13 cellular contexts compared by ENCODE assay signal in genomic region chr3:89145995-89146394, GRCh38. TPM values are rescaled to one million over a fixed set of nuclear protein-coding genes. Genes with fewer than 3 reads are reported as not detected.
DNase-seq lines count a peak whose midpoint lies in the region; ATAC-seq and TF ChIP-seq lines count a peak whose summit lies in the region.
"Had no signal": no experiment of that assay in that cellular context is flagged by ENCODE, and none has a peak within 500 bp of the region (broad histone marks: within the 10 kb centered on the region; RNA-seq: fewer than 3 reads in every experiment).

No MANE protein-coding gene starts in this region.

- no peak overlapping the region for H3K27ac ChIP-seq in heart right ventricle
- no peak overlapping the region for H3K27ac ChIP-seq in thoracic aorta
- no peak overlapping the region for H3K27ac ChIP-seq in caudate nucleus (ENCODE audit: low read depth, low read length)
- no peak overlapping the region for H3K27ac ChIP-seq in ascending aorta
- H3K27ac ChIP-seq: 22Rv1 had no signal

- ATAC-seq in heart right ventricle, result peak; percentile 61 to 100 (median 88)
- ATAC-seq in thoracic aorta (ENCODE audit: insufficient number of reproducible peaks, low FRiP score, low read depth), result no peak
- ATAC-seq in HG03432 (IDR thresholded peaks at IDR 0.05; ENCODE audit: unreplicated experiment), result no peak
- ATAC-seq: HCT116 had no signal

- no peaks in the 10 kb centered on the region for H3K36me3 ChIP-seq in heart right ventricle
- no peaks in the 10 kb centered on the region for H3K36me3 ChIP-seq in thoracic aorta
- no peaks in the 10 kb centered on the region for H3K36me3 ChIP-seq in ascending aorta

- TF ChIP-seq CTCF in heart right ventricle (IDR thresholded peaks at IDR 0.05) (no peak), thoracic aorta (IDR thresholded peaks at IDR 0.05) (no peak), ascending aorta (IDR thresholded peaks at IDR 0.05) (no peak)

- DNase-seq in DMS53 (lab: John Stamatoyannopoulos, UW), result peak; percentile 46
- no peak for DNase-seq in DMS53 treated with DMSO at 0.1 percent for 48 hours (lab: John Stamatoyannopoulos, UW; ENCODE audit: unreplicated experiment)
- peak; percentile 93 for DNase-seq in amniotic epithelial cell (ENCODE audit: low read depth)
- no peak for DNase-seq in heart right ventricle
- peak; percentile 6 for DNase-seq in thoracic aorta (ENCODE audit: low spot score)
- no peak for DNase-seq in caudate nucleus (lab: John Stamatoyannopoulos, UW)
- DNase-seq in ascending aorta (ENCODE audit: low spot score in 2 of 2), result no peak
- DNase-seq: NCI-H1105; stimulated activated naive CD4-positive, alpha-beta T cell; T-helper 9 cell had no signal

- H3K4me3 ChIP-seq in heart right ventricle, result no peak overlapping the region
- no peak overlapping the region for H3K4me3 ChIP-seq in thoracic aorta
- H3K4me3 ChIP-seq in ascending aorta, result no peak overlapping the region

- H3K27me3 ChIP-seq in heart right ventricle, result no peaks in the 10 kb centered on the region
- no peaks in the 10 kb centered on the region for H3K27me3 ChIP-seq in thoracic aorta (replicated peaks; ENCODE audit: insufficient read depth)
- H3K27me3 ChIP-seq in ascending aorta, result no peaks in the 10 kb centered on the region

- no peaks in the 10 kb centered on the region for H3K4me1 ChIP-seq in heart right ventricle
- no peaks in the 10 kb centered on the region for H3K4me1 ChIP-seq in thoracic aorta (ENCODE audit: control insufficient read depth in 1 of 2, low read depth in 2 of 2)
- no peaks in the 10 kb centered on the region for H3K4me1 ChIP-seq in ascending aorta

- no peaks in the 10 kb centered on the region for H3K9me3 ChIP-seq in heart right ventricle
- H3K9me3 ChIP-seq in thoracic aorta, result no peaks in the 10 kb centered on the region
- H3K9me3 ChIP-seq in ascending aorta, result no peaks in the 10 kb centered on the region

- intact Hi-C loops in heart right ventricle (cut with DNase I) (no loop called here), ascending aorta (cut with DNase I) (no loop called here)

RNA-seq across cellular contexts. Expression of gene EPHA3, which starts 38.6 kb away (rescaled TPM):
- total RNA-seq in heart right ventricle (1 to 10 TPM; 2.9 to 7.5 (median 5.1) TPM), thoracic aorta (10 to 100 TPM in 1 of 2 donors, 1 to 10 TPM in 1; 3.5 to 10.2 TPM), ascending aorta (3.3 TPM)
- polyA plus RNA-seq in heart right ventricle, result 1 to 10 TPM; 1.3 to 2.1 TPM

Comparison
In these comparisons a context has a peak if more than half of its experiments do, and no peak if none do; other contexts are left out.
1. DNase-seq: peak in DMS53 (single experiment), amniotic epithelial cell (single experiment) and thoracic aorta (single experiment); none in DMS53 treated with DMSO at 0.1 percent for 48 hours (single experiment), heart right ventricle (0 of 2), caudate nucleus (0 of 61) and ascending aorta (0 of 2).
2. ATAC-seq: peak in heart right ventricle (8 of 8); none in thoracic aorta (single experiment) and HG03432 (single experiment).